8 cellular contexts compared by ENCODE assay signal in genomic region chr11:64917663-64917995, GRCh38. TPM values are rescaled to one million over a fixed set of nuclear protein-coding genes. Genes with fewer than 3 reads are reported as not detected.
A peak's percentile ranks its signal among the peaks of the same experiment; 100 is the strongest.
DNase-seq lines count a peak whose midpoint lies in the region; ATAC-seq and TF ChIP-seq lines count a peak whose summit lies in the region.

No MANE protein-coding gene starts in this region.

- DNase-seq in T-helper 17 cell (no peak), fibroblast of villous mesenchyme (ENCODE audit: low read depth) (no peak), sigmoid colon (no peak), OCI-M1 (lab: John Stamatoyannopoulos, UW) (no peak)

- TF ChIP-seq POLR2A in sigmoid colon (IDR thresholded peaks at IDR 0.05): peak in 1 of 2 donors; percentile 46

- peak overlapping the region; percentile 40 for H3K4me3 ChIP-seq in GM12875 (ENCODE audit: low read depth, low read length)
- peak overlapping the region; percentile 62 for H3K4me3 ChIP-seq in fibroblast of villous mesenchyme (ENCODE audit: low read depth, low read length)
- peak overlapping the region; percentile 35 to 90 (median 75) for H3K4me3 ChIP-seq in sigmoid colon

- H3K27ac ChIP-seq in sigmoid colon: peak overlapping the region; percentile 79 to 86 (median 84)

- H3K9me3 ChIP-seq in T-helper 17 cell (ENCODE audit: control insufficient read depth, low read length, poor library complexity, severe bottlenecking) (no peaks in the 10 kb centered on the region), sigmoid colon (no peaks in the 10 kb centered on the region)

- intact Hi-C loops in sigmoid colon (cut with DNase I): no loop called here

- H3K36me3 ChIP-seq in sigmoid colon: peaks cover 8 to 19% (median 14%) of the 10 kb centered on the region in 4 donors

- H3K27me3 ChIP-seq in sigmoid colon: no peaks in the 10 kb centered on the region

- H3K4me3 Mint-ChIP-seq in T-helper 17 cell: peak overlapping the region; percentile 93

- H3K27ac Mint-ChIP-seq in T-helper 17 cell: peak overlapping the region; percentile 92

- no peak for ATAC-seq in T-helper 17 cell
- ATAC-seq in GM21423 (IDR thresholded peaks at IDR 0.05; ENCODE audit: unreplicated experiment): no peak
- ATAC-seq in HG03378 (IDR thresholded peaks at IDR 0.05; ENCODE audit: unreplicated experiment): no peak
- ATAC-seq in HG03139 (IDR thresholded peaks at IDR 0.05; ENCODE audit: unreplicated experiment): no peak

- peaks cover 0 to 31% (median 27%) of the 10 kb centered on the region in 4 donors for H3K4me1 ChIP-seq in sigmoid colon

- H3K36me3 Mint-ChIP-seq in T-helper 17 cell (ENCODE audit: low read depth): peaks cover 2% of the 10 kb centered on the region

- peaks cover 19% of the 10 kb centered on the region for H3K4me1 Mint-ChIP-seq in T-helper 17 cell

- TF ChIP-seq EP300 in sigmoid colon (IDR thresholded peaks at IDR 0.05): no peak

- no peak for TF ChIP-seq CTCF in GM12875 (IDR thresholded peaks at IDR 0.05; ENCODE audit: borderline replicate concordance, insufficient read depth, low read depth, low read length)
- TF ChIP-seq CTCF in fibroblast of villous mesenchyme (IDR thresholded peaks at IDR 0.05; ENCODE audit: insufficient read depth, low read depth, low read length): no peak
- no peak for TF ChIP-seq CTCF in sigmoid colon (IDR thresholded peaks at IDR 0.05)

- WGBS in sigmoid colon, 2 donors: 3 to 14% methylated on average over 6 of the region's 6 CpGs

- H3K27me3 Mint-ChIP-seq in T-helper 17 cell: no peaks in the 10 kb centered on the region

RNA-seq across cellular contexts. Expression of gene ATG2A, which starts 0.6 kb away (rescaled TPM):
- total RNA-seq in T-helper 17 cell (100 to 1,000 TPM; 161 to 226 TPM), fibroblast of villous mesenchyme (12.1 and 13.2 TPM in 2 replicates), sigmoid colon (10 to 100 TPM; 12.1 to 22.7 (median 14.4) TPM)
- 10 to 100 TPM; 13.2 to 27.6 (median 19.4) TPM for polyA plus RNA-seq in sigmoid colon

RNA-seq across cellular contexts. Expression of gene PPP2R5B, which starts 6.9 kb away (rescaled TPM):
- total RNA-seq in T-helper 17 cell (10 to 100 TPM; 21.5 to 25.3 TPM), fibroblast of villous mesenchyme (11.6 and 14.2 TPM in 2 replicates), sigmoid colon (10 to 100 TPM; 17.8 to 27.3 (median 21.3) TPM)
- 10 to 100 TPM; 15.6 to 23.4 (median 18.1) TPM for polyA plus RNA-seq in sigmoid colon

RNA-seq across cellular contexts. Expression of gene GPHA2, which starts 18.1 kb away (rescaled TPM):
- total RNA-seq in T-helper 17 cell: not detected
- not detected in 2 replicates for total RNA-seq in fibroblast of villous mesenchyme
- total RNA-seq in sigmoid colon: 1 to 10 TPM in 1 of 4 donors, not detected in 3; 2.9 TPM
- under 1 TPM in 1 of 3 donors, not detected in 2; 0.47 TPM for polyA plus RNA-seq in sigmoid colon

RNA-seq across cellular contexts. Expression of gene EHD1, which starts 39.2 kb away (rescaled TPM):
- total RNA-seq in T-helper 17 cell: 100 to 1,000 TPM; 184 to 212 TPM
- 80.2 and 93.7 TPM in 2 replicates for total RNA-seq in fibroblast of villous mesenchyme
- total RNA-seq in sigmoid colon: 10 to 100 TPM; 38.5 to 73.1 (median 44.1) TPM
- polyA plus RNA-seq in sigmoid colon: 10 to 100 TPM; 27.0 to 54.0 (median 29.4) TPM

RNA-seq across cellular contexts. Expression of gene MAJIN, which starts 54.3 kb away (rescaled TPM):
- total RNA-seq in T-helper 17 cell (not detected), fibroblast of villous mesenchyme (not detected in 2 replicates), sigmoid colon (not detected)
- polyA plus RNA-seq in sigmoid colon: under 1 TPM in 1 of 3 donors, not detected in 2; 0.25 TPM

Comparison
In these comparisons a context has a peak if more than half of its experiments do, and no peak if none do; other contexts are left out.
1. RNA of gene ATG2A, which starts 0.6 kb away (total RNA-seq): 161 to 226 TPM in T-helper 17 cell; 12.1 to 22.7 TPM in sigmoid colon and 12.1 to 13.2 TPM in fibroblast of villous mesenchyme; every median in the first group is over 4 times any median in the second.
2. Peak in every context shown above with its lines, with median percentiles within 50 percentile points of each other: H3K4me3 ChIP-seq.